ENCODE assay signal across 8 cellular contexts in the genomic region with DNA sequence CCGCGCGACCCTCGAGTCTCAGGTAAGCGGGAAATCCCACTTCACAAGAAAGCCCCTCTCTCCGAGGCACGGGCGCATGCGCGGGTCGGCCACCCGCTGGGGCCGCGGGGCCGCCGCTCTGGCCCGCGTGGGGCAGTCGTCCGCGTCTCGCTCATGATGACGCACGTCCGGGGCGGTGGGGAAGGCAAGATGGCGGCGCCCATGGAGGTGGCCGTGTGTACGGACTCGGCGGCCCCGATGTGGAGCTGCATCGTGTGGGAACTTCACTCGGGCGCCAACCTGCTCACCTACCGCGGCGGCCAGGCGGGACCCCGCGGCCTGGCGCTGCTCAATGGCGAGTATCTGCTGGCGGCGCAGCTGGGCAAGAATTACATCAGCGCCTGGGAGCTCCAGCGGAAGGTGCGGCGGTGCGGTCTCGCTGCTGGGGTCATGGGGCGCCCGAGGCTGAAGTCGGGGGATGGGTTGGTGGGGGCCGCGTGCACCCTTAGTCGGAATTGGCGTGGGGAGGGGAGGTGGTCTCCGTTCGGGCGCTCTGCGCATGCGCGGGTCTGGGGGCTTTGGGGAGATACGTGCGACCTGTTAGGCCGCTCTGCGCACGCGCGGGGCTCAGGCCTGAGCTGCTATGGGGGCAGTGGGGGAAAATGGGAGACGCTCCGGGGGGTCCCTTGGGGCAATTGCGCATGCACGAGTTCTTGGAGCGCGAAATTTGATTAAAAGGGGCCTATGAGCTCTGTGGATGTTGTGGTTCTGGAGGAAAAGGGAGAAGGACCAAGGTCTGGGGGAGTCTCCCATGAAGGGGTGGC. TPM values are rescaled to one million over a fixed set of nuclear protein-coding genes. Genes with fewer than 3 reads are reported as not detected.
DNase-seq lines count a peak whose midpoint lies in the region; ATAC-seq and TF ChIP-seq lines count a peak whose summit lies in the region.

A gene with protein sequence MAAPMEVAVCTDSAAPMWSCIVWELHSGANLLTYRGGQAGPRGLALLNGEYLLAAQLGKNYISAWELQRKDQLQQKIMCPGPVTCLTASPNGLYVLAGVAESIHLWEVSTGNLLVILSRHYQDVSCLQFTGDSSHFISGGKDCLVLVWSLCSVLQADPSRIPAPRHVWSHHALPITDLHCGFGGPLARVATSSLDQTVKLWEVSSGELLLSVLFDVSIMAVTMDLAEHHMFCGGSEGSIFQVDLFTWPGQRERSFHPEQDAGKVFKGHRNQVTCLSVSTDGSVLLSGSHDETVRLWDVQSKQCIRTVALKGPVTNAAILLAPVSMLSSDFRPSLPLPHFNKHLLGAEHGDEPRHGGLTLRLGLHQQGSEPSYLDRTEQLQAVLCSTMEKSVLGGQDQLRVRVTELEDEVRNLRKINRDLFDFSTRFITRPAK (plus strand): TSS at position 181 of the 803 bp plus-strand sequence. CDS start 9 bp downstream, at position 190.

- H3K27ac Mint-ChIP-seq in activated T-helper 1 cell treated with anti-CD3 and anti-CD28 coated beads, Interleukin-12 subunit alpha, Interleukin-12 subunit beta, Interleukin-2, Interleukin-4 antibody, amounts not matched to agents 30 ng/mL and 10 ng/mL and 1 ng/mL, durations not matched to agents 14 hours and 24 hours and 36 hours = peak within 1 kb of the TSS; percentile 91
- peak within 1 kb of the TSS; percentile 80 to 94 (median 90) for H3K27ac Mint-ChIP-seq in naive thymus-derived CD4-positive, alpha-beta T cell
- H3K27ac Mint-ChIP-seq in stimulated activated memory B cell treated with anti-CD40 and anti-IgM and Interleukin-4, amounts not matched to agents 10 μg/mL and 1 μg/mL and 100 μg/mL, for 72 hours = peak within 1 kb of the TSS; percentile 91

- POLR2A ChIA-PET in naive thymus-derived CD4-positive, alpha-beta T cell (lab: Charles Lee) = interaction anchor here (0.6 to 2.8 kb wide), 21 partner anchors 12 to 285 kb away, joined by 3 to 28 read pairs (median 4); partner anchors contain the start of genes ABCA7, CIRBP, CNN2 and MED16

- H3K27ac ChIP-seq in Peyer's patch = peak within 1 kb of the TSS; percentile 78 to 92 (median 88)
- peak within 1 kb of the TSS; percentile 99 for H3K27ac ChIP-seq in naive thymus-derived CD4-positive, alpha-beta T cell (ENCODE audit: low read depth, low read length)

- H3K9me3 ChIP-seq in Peyer's patch = no peaks in the 10 kb centered on the region
- H3K9me3 ChIP-seq in naive thymus-derived CD4-positive, alpha-beta T cell (ENCODE audit: control insufficient read depth in 2 of 3, low read length in 3 of 3) = no peaks in the 10 kb centered on the region

- H3K4me3 Mint-ChIP-seq in activated T-helper 1 cell treated with anti-CD3 and anti-CD28 coated beads, Interleukin-12 subunit alpha, Interleukin-12 subunit beta, Interleukin-2, Interleukin-4 antibody, amounts not matched to agents 30 ng/mL and 10 ng/mL and 1 ng/mL, durations not matched to agents 14 hours and 24 hours and 36 hours = peak within 1 kb of the TSS; percentile 96
- H3K4me3 Mint-ChIP-seq in naive thymus-derived CD4-positive, alpha-beta T cell = peak within 1 kb of the TSS; percentile 78 to 98 (median 92)
- peak within 1 kb of the TSS; percentile 95 for H3K4me3 Mint-ChIP-seq in stimulated activated memory B cell treated with anti-CD40 and anti-IgM and Interleukin-4, amounts not matched to agents 10 μg/mL and 1 μg/mL and 100 μg/mL, for 72 hours

- H3K4me3 ChIP-seq in Peyer's patch = peak within 1 kb of the TSS; percentile 95 to 100 (median 97)
- peak within 1 kb of the TSS; percentile 56 for H3K4me3 ChIP-seq in naive thymus-derived CD4-positive, alpha-beta T cell (ENCODE audit: low read length)

- in situ Hi-C loops in KBM-7 (cut with MboI; ENCODE audit: low pct_unique_long_range_greater_than_20kb, low sequenced_read_pairs) = no loop called here

- peaks cover 0 to 17% (median 0%) of the 10 kb centered on the region in 3 donors for H3K36me3 ChIP-seq in Peyer's patch
- peaks cover 0 to 41% (median 0%) of the 10 kb centered on the region in 3 experiments for H3K36me3 ChIP-seq in naive thymus-derived CD4-positive, alpha-beta T cell (ENCODE audit: control insufficient read depth in 2 of 3, insufficient read depth in 3 of 3, low read length in 3 of 3)

- intact Hi-C loops in activated T-helper 1 cell treated with anti-CD3 and anti-CD28 coated beads, Interleukin-12 subunit alpha, Interleukin-12 subunit beta, Interleukin-2, Interleukin-4 antibody, amounts not matched to agents 30 ng/mL and 10 ng/mL and 1 ng/mL, durations not matched to agents 14 hours and 24 hours and 36 hours (cut with micrococcal nuclease) = loop anchor here (1.0 to 2.0 kb wide), 3 partner anchors 36 to 214 kb away; partner anchors contain the start of genes RNU6-2 and TMEM259
- intact Hi-C loops in naive thymus-derived CD4-positive, alpha-beta T cell (cut with micrococcal nuclease) = loop anchor here (1.0 to 10.0 kb wide), 6 partner anchors 17 to 302 kb away; partner anchors contain the start of genes RNU6-2 (in 1 of the 2) and TMEM259 (in 1 of the 2)

- peak; percentile 57 to 65 for TF ChIP-seq POLR2A in Peyer's patch (IDR thresholded peaks at IDR 0.05)

- CTCF ChIA-PET in naive thymus-derived CD4-positive, alpha-beta T cell (lab: Charles Lee) = interaction anchor here (0.7 to 6.8 kb wide), 15 partner anchors 12 to 215 kb away, joined by 3 to 106 read pairs (median 4); partner anchors contain the start of gene RNU6-2

- ATAC-seq in GM21381 (IDR thresholded peaks at IDR 0.05; ENCODE audit: unreplicated experiment) = peak; percentile 77
- ATAC-seq in naive thymus-derived CD4-positive, alpha-beta T cell = peak; percentile 93
- ATAC-seq in stimulated activated memory B cell treated with anti-CD40 and anti-IgM and Interleukin-4, amounts not matched to agents 10 μg/mL and 1 μg/mL and 100 μg/mL, for 72 hours = peak; percentile 93

- no peaks in the 10 kb centered on the region for H3K27me3 ChIP-seq in Peyer's patch
- no peaks in the 10 kb centered on the region for H3K27me3 ChIP-seq in naive thymus-derived CD4-positive, alpha-beta T cell (ENCODE audit: control insufficient read depth in 2 of 2, insufficient read depth in 2 of 2, low read length in 2 of 2)

- H3K4me1 ChIP-seq in Peyer's patch = peaks cover 4 to 24% (median 8%) of the 10 kb centered on the region in 4 donors
- H3K4me1 ChIP-seq in naive thymus-derived CD4-positive, alpha-beta T cell (ENCODE audit: control insufficient read depth in 2 of 2, insufficient read depth in 2 of 2, low read length in 2 of 2) = peaks cover 4 to 17% of the 10 kb centered on the region in 2 donors

- H3K4me1 Mint-ChIP-seq in activated T-helper 1 cell treated with anti-CD3 and anti-CD28 coated beads, Interleukin-12 subunit alpha, Interleukin-12 subunit beta, Interleukin-2, Interleukin-4 antibody, amounts not matched to agents 30 ng/mL and 10 ng/mL and 1 ng/mL, durations not matched to agents 14 hours and 24 hours and 36 hours (ENCODE audit: low read depth) = no peaks in the 10 kb centered on the region
- H3K4me1 Mint-ChIP-seq in naive thymus-derived CD4-positive, alpha-beta T cell = peaks cover 6 to 21% (median 17%) of the 10 kb centered on the region in 7 donors
- peaks cover 27% of the 10 kb centered on the region for H3K4me1 Mint-ChIP-seq in stimulated activated memory B cell treated with anti-CD40 and anti-IgM and Interleukin-4, amounts not matched to agents 10 μg/mL and 1 μg/mL and 100 μg/mL, for 72 hours

- no peaks in the 10 kb centered on the region for H3K9me3 Mint-ChIP-seq in activated T-helper 1 cell treated with anti-CD3 and anti-CD28 coated beads, Interleukin-12 subunit alpha, Interleukin-12 subunit beta, Interleukin-2, Interleukin-4 antibody, amounts not matched to agents 30 ng/mL and 10 ng/mL and 1 ng/mL, durations not matched to agents 14 hours and 24 hours and 36 hours
- no peaks in the 10 kb centered on the region for H3K9me3 Mint-ChIP-seq in naive thymus-derived CD4-positive, alpha-beta T cell
- H3K9me3 Mint-ChIP-seq in stimulated activated memory B cell treated with anti-CD40 and anti-IgM and Interleukin-4, amounts not matched to agents 10 μg/mL and 1 μg/mL and 100 μg/mL, for 72 hours = no peaks in the 10 kb centered on the region

- peaks cover 3% of the 10 kb centered on the region for H3K36me3 Mint-ChIP-seq in activated T-helper 1 cell treated with anti-CD3 and anti-CD28 coated beads, Interleukin-12 subunit alpha, Interleukin-12 subunit beta, Interleukin-2, Interleukin-4 antibody, amounts not matched to agents 30 ng/mL and 10 ng/mL and 1 ng/mL, durations not matched to agents 14 hours and 24 hours and 36 hours (ENCODE audit: low read depth)
- peaks cover 0 to 4% (median 0%) of the 10 kb centered on the region in 5 donors for H3K36me3 Mint-ChIP-seq in naive thymus-derived CD4-positive, alpha-beta T cell
- peaks cover 27% of the 10 kb centered on the region for H3K36me3 Mint-ChIP-seq in stimulated activated memory B cell treated with anti-CD40 and anti-IgM and Interleukin-4, amounts not matched to agents 10 μg/mL and 1 μg/mL and 100 μg/mL, for 72 hours

- peak; percentile 13 to 56 (median 36) for TF ChIP-seq CTCF in Peyer's patch (IDR thresholded peaks at IDR 0.05)

- H3K27me3 Mint-ChIP-seq in activated T-helper 1 cell treated with anti-CD3 and anti-CD28 coated beads, Interleukin-12 subunit alpha, Interleukin-12 subunit beta, Interleukin-2, Interleukin-4 antibody, amounts not matched to agents 30 ng/mL and 10 ng/mL and 1 ng/mL, durations not matched to agents 14 hours and 24 hours and 36 hours (ENCODE audit: insufficient read depth) = peaks cover 5% of the 10 kb centered on the region
- no peaks in the 10 kb centered on the region for H3K27me3 Mint-ChIP-seq in naive thymus-derived CD4-positive, alpha-beta T cell
- H3K27me3 Mint-ChIP-seq in stimulated activated memory B cell treated with anti-CD40 and anti-IgM and Interleukin-4, amounts not matched to agents 10 μg/mL and 1 μg/mL and 100 μg/mL, for 72 hours = no peaks in the 10 kb centered on the region

- DNase-seq in COLO668 (lab: John Stamatoyannopoulos, UW; ENCODE audit: unreplicated experiment) (peak; percentile 95), KBM-7 (peak; percentile 84), Peyer's patch (peak; percentile 94 to 97 (median 94)), fibroblast of gingiva (ENCODE audit: low read depth) (peak; percentile 82)
- peak; percentile 89 for DNase-seq in activated T-helper 1 cell treated with anti-CD3 and anti-CD28 coated beads, Interleukin-12 subunit alpha, Interleukin-12 subunit beta, Interleukin-2, Interleukin-4 antibody, amounts not matched to agents 30 ng/mL and 10 ng/mL and 1 ng/mL, durations not matched to agents 14 hours and 24 hours and 36 hours (ENCODE audit: low spot score)
- DNase-seq in naive thymus-derived CD4-positive, alpha-beta T cell = peak; percentile 62 to 93 (median 76)

RNA-seq across cellular contexts. Expression of the gene that starts here (rescaled TPM):
- total RNA-seq in Peyer's patch = 10 to 100 TPM; 26.4 to 58.8 (median 40.5) TPM
- total RNA-seq in activated T-helper 1 cell treated with anti-CD3 and anti-CD28 coated beads, Interleukin-12 subunit alpha, Interleukin-12 subunit beta, Interleukin-2, Interleukin-4 antibody, amounts not matched to agents 30 ng/mL and 10 ng/mL and 1 ng/mL, durations not matched to agents 14 hours and 24 hours and 36 hours = 105 and 108 TPM in 2 replicates
- total RNA-seq in naive thymus-derived CD4-positive, alpha-beta T cell = 10 to 100 TPM; 20.7 to 63.8 (median 48.5) TPM
- 10 to 100 TPM; 69.8 to 74.4 TPM for polyA plus RNA-seq in naive thymus-derived CD4-positive, alpha-beta T cell

Comparison
In these comparisons a context has a peak if more than half of its experiments do, and no peak if none do; other contexts are left out.
1. Peak in every context shown above with its lines: DNase-seq, ATAC-seq, H3K4me3 ChIP-seq and H3K27ac ChIP-seq.